8 cellular contexts compared by ENCODE assay signal in the genomic region with DNA sequence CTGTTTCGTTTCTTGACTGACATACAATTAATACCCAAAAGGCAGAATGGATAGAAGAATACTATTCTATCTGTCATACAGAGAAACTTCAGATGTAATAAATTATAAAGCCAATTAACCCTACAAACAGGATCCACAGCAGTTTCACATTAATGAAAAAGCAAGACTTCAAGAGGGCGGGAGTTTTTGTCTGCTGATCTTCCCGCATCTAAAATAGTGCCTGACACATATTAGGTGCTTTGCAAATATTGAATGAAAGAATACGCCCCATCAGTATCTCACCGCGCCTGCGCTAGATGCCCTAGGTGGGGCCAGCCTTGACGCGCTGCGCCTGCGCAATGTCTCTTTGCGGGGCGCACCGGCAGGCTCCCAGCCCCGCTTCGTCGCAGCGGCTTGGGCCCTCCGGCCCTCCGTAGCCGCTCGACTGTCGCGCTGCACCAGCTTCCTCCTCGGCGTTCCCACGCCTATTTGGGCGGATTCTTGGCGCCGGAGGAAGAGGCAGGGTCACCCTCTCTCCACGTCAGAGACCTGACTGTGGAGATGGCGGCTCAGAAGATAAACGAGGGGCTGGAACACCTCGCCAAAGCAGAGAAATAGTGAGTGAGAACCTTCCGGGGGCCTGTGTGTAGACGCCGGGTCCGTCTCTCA. TPM values are rescaled to one million over a fixed set of nuclear protein-coding genes. Genes with fewer than 3 reads are reported as not detected.
A peak's percentile ranks its signal among the peaks of the same experiment; 100 is the strongest.
DNase-seq lines count a peak whose midpoint lies in the region; ATAC-seq and TF ChIP-seq lines count a peak whose summit lies in the region.

A gene (plus strand): TSS at position 465 of the 648 bp plus-strand sequence. CDS start 76 bp downstream, at position 541.

- H3K27ac Mint-ChIP-seq in activated CD4-positive, alpha-beta T cell treated with anti-CD3 and anti-CD28 coated beads, Interleukin-2, amount 10 ng/mL, durations not matched to agents 7 days and 5 days, result peak within 1 kb of the TSS; percentile 97

- no peaks in the 10 kb centered on the region for H3K27me3 ChIP-seq in BJ (ENCODE audit: control insufficient read depth, insufficient read depth, low read length)

- peak within 1 kb of the TSS; percentile 96 for H3K4me3 Mint-ChIP-seq in activated CD4-positive, alpha-beta T cell treated with anti-CD3 and anti-CD28 coated beads, Interleukin-2, amount 10 ng/mL, durations not matched to agents 7 days and 5 days

- no peaks in the 10 kb centered on the region for H3K9me3 Mint-ChIP-seq in activated CD4-positive, alpha-beta T cell treated with anti-CD3 and anti-CD28 coated beads, Interleukin-2, amount 10 ng/mL, durations not matched to agents 7 days and 5 days

- no peaks in the 10 kb centered on the region for H3K36me3 ChIP-seq in BJ (ENCODE audit: control insufficient read depth, insufficient read depth, low read length)

- H3K27me3 Mint-ChIP-seq in activated CD4-positive, alpha-beta T cell treated with anti-CD3 and anti-CD28 coated beads, Interleukin-2, amount 10 ng/mL, durations not matched to agents 7 days and 5 days, result peaks cover 4% of the 10 kb centered on the region

- H3K4me3 ChIP-seq in BJ (ENCODE audit: low read depth, low read length), result peak within 1 kb of the TSS; percentile 92

- peaks cover 51% of the 10 kb centered on the region for H3K4me1 Mint-ChIP-seq in activated CD4-positive, alpha-beta T cell treated with anti-CD3 and anti-CD28 coated beads, Interleukin-2, amount 10 ng/mL, durations not matched to agents 7 days and 5 days

- ATAC-seq in HG03460 (IDR thresholded peaks at IDR 0.05; ENCODE audit: unreplicated experiment), result peak; percentile 75

- peak; percentile 66 for DNase-seq in BJ (ENCODE audit: low read depth)
- DNase-seq in GM19240 (ENCODE audit: insufficient read length, low spot score), result peak; percentile 91
- peak; percentile 99 for DNase-seq in NCI-H69 (lab: John Stamatoyannopoulos, UW)
- peak; percentile 90 for DNase-seq in activated CD4-positive, alpha-beta T cell treated with anti-CD3 and anti-CD28 coated beads, Interleukin-2, amount 10 ng/mL, durations not matched to agents 7 days and 5 days
- DNase-seq in dedifferentiated amniotic fluid mesenchymal stem cell (ENCODE audit: extremely low spot score), result peak; percentile 80
- DNase-seq in left kidney (ENCODE audit: low read depth, low spot score), result peak; percentile 97
- DNase-seq in stimulated activated CD4-positive, alpha-beta T cell treated with anti-CD3 and anti-CD28 coated beads, Interleukin-2, amount 100 ng/mL, for 24 hours, result peak; percentile 89 to 90

- no peak for TF ChIP-seq CTCF in BJ (IDR thresholded peaks at IDR 0.05; ENCODE audit: insufficient read depth, low read depth, low read length)

- POLR2A ChIA-PET in BJ (lab: Charles Lee), result interaction anchor here (0.7 kb wide), 1 partner anchor 28 kb away, joined by 3 read pairs; no protein-coding TSS in a partner anchor
- POLR2A ChIA-PET in activated CD4-positive, alpha-beta T cell treated with anti-CD3 and anti-CD28 coated beads, Interleukin-2, amount 10 ng/mL, durations not matched to agents 7 days and 5 days (lab: Charles Lee), result no interaction called here

- CTCF ChIA-PET in BJ (lab: Yijun Ruan, JAX), result interaction anchor here (0.6 kb wide), 1 partner anchor 1184 kb away, joined by 4 read pairs; no protein-coding TSS in a partner anchor
- CTCF ChIA-PET in activated CD4-positive, alpha-beta T cell treated with anti-CD3 and anti-CD28 coated beads, Interleukin-2, amount 10 ng/mL, durations not matched to agents 7 days and 5 days (lab: Charles Lee), result interaction anchor here (1.0 to 1.1 kb wide), 3 partner anchors 9 to 11 kb away, joined by 3 to 4 read pairs (median 3); no protein-coding TSS in a partner anchor

- H3K36me3 Mint-ChIP-seq in activated CD4-positive, alpha-beta T cell treated with anti-CD3 and anti-CD28 coated beads, Interleukin-2, amount 10 ng/mL, durations not matched to agents 7 days and 5 days (ENCODE audit: low read depth), result peaks cover 7% of the 10 kb centered on the region

RNA-seq across cellular contexts. Expression of the gene that starts here (rescaled TPM):
- 15.4 and 23.0 TPM in 2 replicates for polyA plus RNA-seq in BJ (2011; rRNA removed)
- polyA minus RNA-seq in BJ (2011; rRNA and poly(A)+ RNA removed), result 11.2 and 12.6 TPM in 2 replicates
- total RNA-seq in activated CD4-positive, alpha-beta T cell treated with anti-CD3 and anti-CD28 coated beads, Interleukin-2, amount 10 ng/mL, durations not matched to agents 7 days and 5 days, result 10 to 100 TPM; 26.6 to 32.1 TPM

Comparison
In these comparisons a context has a peak if more than half of its experiments do, and no peak if none do; other contexts are left out.
1. Peak in every context shown above with its lines: DNase-seq, ATAC-seq and H3K4me3 ChIP-seq.